Comparison of ENCODE assay signal across 8 cellular contexts in genomic region chr14:35404246-35404495, GRCh38. TPM values are rescaled to one million over a fixed set of nuclear protein-coding genes. Genes with fewer than 3 reads are reported as not detected.
DNase-seq lines count a peak whose midpoint lies in the region; ATAC-seq and TF ChIP-seq lines count a peak whose summit lies in the region.

No MANE protein-coding gene starts in this region.

- no peak for ATAC-seq in activated T-cell treated with anti-CD3 and anti-CD28 coated beads, Interleukin-2, amount 50 U/mL, for 72 hours (replicated peaks in 1 of 2)
- ATAC-seq in thoracic aorta (ENCODE audit: insufficient number of reproducible peaks, low FRiP score, low read depth) (peak; percentile 3), HG03135 (IDR thresholded peaks at IDR 0.05; ENCODE audit: unreplicated experiment) (no peak)

- no peak for TF ChIP-seq CTCF in thoracic aorta (IDR thresholded peaks at IDR 0.05)

- H3K4me3 Mint-ChIP-seq in activated CD4-positive, alpha-beta T cell treated with anti-CD3 and anti-CD28 coated beads, Interleukin-2, amount 10 ng/mL, durations not matched to agents 7 days and 5 days, result peak overlapping the region; percentile 88
- peak overlapping the region; percentile 89 to 97 for H3K4me3 Mint-ChIP-seq in activated T-cell treated with anti-CD3 and anti-CD28 coated beads, Interleukin-2, amount 50 U/mL, for 72 hours
- H3K4me3 Mint-ChIP-seq in immature natural killer cell, result peak overlapping the region; percentile 90 to 95 (median 93)

- no peak for DNase-seq in activated CD4-positive, alpha-beta T cell treated with anti-CD3 and anti-CD28 coated beads, Interleukin-2, amount 10 ng/mL, durations not matched to agents 7 days and 5 days
- no peak for DNase-seq in activated CD4-positive, alpha-beta T cell treated with anti-CD3 and anti-CD28 coated beads, Interleukin-2, amount 50 U/mL, for 48 hours
- DNase-seq in activated T-cell treated with anti-CD3 and anti-CD28 coated beads, Interleukin-2, amount 50 U/mL, for 72 hours, result no peak
- DNase-seq in immature natural killer cell, result no peak
- DNase-seq in thoracic aorta (ENCODE audit: low spot score), result no peak
- DNase-seq in iPS-NIHi7 (ENCODE audit: extremely low spot score), result no peak
- no peak for DNase-seq in D341Med (ENCODE audit: low spot score)

- H3K36me3 ChIP-seq in thoracic aorta, result peaks cover 44% of the 10 kb centered on the region

- peaks cover 36 to 42% of the 10 kb centered on the region in 2 donors for H3K4me1 ChIP-seq in thoracic aorta (ENCODE audit: control insufficient read depth in 1 of 2, low read depth in 2 of 2)

- no peaks in the 10 kb centered on the region for H3K9me3 ChIP-seq in thoracic aorta

- H3K9me3 Mint-ChIP-seq in activated CD4-positive, alpha-beta T cell treated with anti-CD3 and anti-CD28 coated beads, Interleukin-2, amount 10 ng/mL, durations not matched to agents 7 days and 5 days, result no peaks in the 10 kb centered on the region
- H3K9me3 Mint-ChIP-seq in activated T-cell treated with anti-CD3 and anti-CD28 coated beads, Interleukin-2, amount 50 U/mL, for 72 hours, result no peaks in the 10 kb centered on the region
- H3K9me3 Mint-ChIP-seq in immature natural killer cell, result peaks cover 0 to 2% (median 0%) of the 10 kb centered on the region in 6 donors

- H3K27ac ChIP-seq in thoracic aorta, result peak overlapping the region; percentile 98 to 99

- CTCF ChIA-PET in activated CD4-positive, alpha-beta T cell treated with anti-CD3 and anti-CD28 coated beads, Interleukin-2, amount 10 ng/mL, durations not matched to agents 7 days and 5 days (lab: Charles Lee), result interaction anchor here (0.5 to 4.5 kb wide), 34 partner anchors 10 to 531 kb away, joined by 3 to 42 read pairs (median 4); partner anchors contain the start of genes FAM177A1, PPP2R3C, PRORP and PSMA6

- peaks cover 41% of the 10 kb centered on the region for H3K36me3 Mint-ChIP-seq in activated CD4-positive, alpha-beta T cell treated with anti-CD3 and anti-CD28 coated beads, Interleukin-2, amount 10 ng/mL, durations not matched to agents 7 days and 5 days (ENCODE audit: low read depth)
- H3K36me3 Mint-ChIP-seq in activated T-cell treated with anti-CD3 and anti-CD28 coated beads, Interleukin-2, amount 50 U/mL, for 72 hours (ENCODE audit: insufficient read depth in 2 of 2), result peaks cover 34 to 43% of the 10 kb centered on the region in 2 donors
- peaks cover 27 to 37% (median 29%) of the 10 kb centered on the region in 3 donors for H3K36me3 Mint-ChIP-seq in immature natural killer cell

- no peaks in the 10 kb centered on the region for H3K27me3 ChIP-seq in thoracic aorta (replicated peaks; ENCODE audit: insufficient read depth)

- peak overlapping the region; percentile 98 for H3K27ac Mint-ChIP-seq in activated CD4-positive, alpha-beta T cell treated with anti-CD3 and anti-CD28 coated beads, Interleukin-2, amount 10 ng/mL, durations not matched to agents 7 days and 5 days
- peak overlapping the region; percentile 93 for H3K27ac Mint-ChIP-seq in activated T-cell treated with anti-CD3 and anti-CD28 coated beads, Interleukin-2, amount 50 U/mL, for 72 hours
- peak overlapping the region; percentile 97 to 100 (median 98) for H3K27ac Mint-ChIP-seq in immature natural killer cell

- no peaks in the 10 kb centered on the region for H3K27me3 Mint-ChIP-seq in activated CD4-positive, alpha-beta T cell treated with anti-CD3 and anti-CD28 coated beads, Interleukin-2, amount 10 ng/mL, durations not matched to agents 7 days and 5 days
- no peaks in the 10 kb centered on the region for H3K27me3 Mint-ChIP-seq in activated T-cell treated with anti-CD3 and anti-CD28 coated beads, Interleukin-2, amount 50 U/mL, for 72 hours (ENCODE audit: low read depth)
- peaks cover 42 to 64% (median 55%) of the 10 kb centered on the region in 3 donors for H3K27me3 Mint-ChIP-seq in immature natural killer cell (ENCODE audit: low read depth in 3 of 3)

- peak overlapping the region; percentile 88 for H3K4me3 ChIP-seq in thoracic aorta

- POLR2A ChIA-PET in activated CD4-positive, alpha-beta T cell treated with anti-CD3 and anti-CD28 coated beads, Interleukin-2, amount 10 ng/mL, durations not matched to agents 7 days and 5 days (lab: Charles Lee), result interaction anchor here (0.5 to 1.9 kb wide), 7 partner anchors 12 to 422 kb away, joined by 3 to 21 read pairs (median 3); partner anchors contain the start of gene PSMA6

- peaks cover 57% of the 10 kb centered on the region for H3K4me1 Mint-ChIP-seq in activated CD4-positive, alpha-beta T cell treated with anti-CD3 and anti-CD28 coated beads, Interleukin-2, amount 10 ng/mL, durations not matched to agents 7 days and 5 days
- peaks cover 57% of the 10 kb centered on the region for H3K4me1 Mint-ChIP-seq in activated T-cell treated with anti-CD3 and anti-CD28 coated beads, Interleukin-2, amount 50 U/mL, for 72 hours (ENCODE audit: low read depth)
- peaks cover 60 to 63% of the 10 kb centered on the region in 2 donors for H3K4me1 Mint-ChIP-seq in immature natural killer cell

RNA-seq across cellular contexts. Expression of gene NFKBIA, which starts 0.4 kb away (rescaled TPM):
- 10 to 100 TPM; 60.1 to 61.7 TPM for total RNA-seq in activated CD4-positive, alpha-beta T cell treated with anti-CD3 and anti-CD28 coated beads, Interleukin-2, amount 10 ng/mL, durations not matched to agents 7 days and 5 days
- total RNA-seq in activated T-cell treated with anti-CD3 and anti-CD28 coated beads, Interleukin-2, amount 50 U/mL, for 72 hours, result 100 to 1,000 TPM; 391 to 596 TPM
- 100 to 1,000 TPM; 339 to 579 (median 435) TPM for polyA plus RNA-seq in immature natural killer cell
- 100 to 1,000 TPM; 366 to 378 TPM for total RNA-seq in thoracic aorta

Comparison
In these comparisons a context has a peak if more than half of its experiments do, and no peak if none do; other contexts are left out.
1. RNA of gene NFKBIA, which starts 0.4 kb away (total RNA-seq): 391 to 596 TPM in activated T-cell treated with anti-CD3 and anti-CD28 coated beads, Interleukin-2, amount 50 U/mL, for 72 hours and 366 to 378 TPM in thoracic aorta; 60.1 to 61.7 TPM in activated CD4-positive, alpha-beta T cell treated with anti-CD3 and anti-CD28 coated beads, Interleukin-2, amount 10 ng/mL, durations not matched to agents 7 days and 5 days; every median in the first group is over 4 times any median in the second.
2. Peak in every context shown above with its lines, with median percentiles within 50 percentile points of each other: H3K27ac Mint-ChIP-seq and H3K4me3 Mint-ChIP-seq.